10 cellular contexts compared by ENCODE assay signal in the genomic region with DNA sequence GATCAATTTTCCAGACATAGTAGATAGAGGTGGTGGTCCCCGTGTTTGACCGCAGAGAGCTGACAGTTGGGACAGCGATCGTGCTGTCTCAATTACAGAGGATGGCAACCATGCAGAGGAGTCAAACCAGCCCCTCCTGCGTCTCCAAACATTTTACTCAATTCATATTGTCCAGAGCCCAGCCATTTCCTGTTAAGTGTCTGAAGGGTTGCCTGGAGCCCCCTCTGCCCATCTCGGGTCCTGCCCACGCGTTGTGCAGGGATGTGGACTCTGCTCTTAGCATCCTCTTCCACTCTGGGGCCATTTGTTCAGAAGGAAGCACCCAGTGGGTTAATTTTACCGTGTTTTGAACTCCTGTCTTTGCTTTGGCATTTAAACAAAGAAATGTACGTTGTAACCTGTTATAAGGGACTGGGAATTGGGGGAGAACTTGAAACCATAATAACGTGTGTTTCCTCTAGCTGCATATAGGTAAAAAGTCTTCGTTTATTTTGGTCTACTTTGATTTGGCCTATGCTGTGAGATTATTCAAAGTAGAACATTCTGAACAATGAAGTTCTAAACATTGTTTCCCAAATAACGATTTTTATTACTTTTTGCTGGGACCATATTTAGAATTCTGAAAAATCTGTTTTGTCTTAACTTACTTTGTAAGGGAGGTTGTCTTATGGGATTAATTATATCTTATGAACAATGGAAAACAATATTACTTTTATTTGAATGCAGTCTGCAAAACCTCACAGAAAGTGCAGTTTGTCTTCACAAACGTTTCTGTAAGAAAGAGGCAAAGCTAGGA. TPM values are rescaled to one million over a fixed set of nuclear protein-coding genes. Genes with fewer than 3 reads are reported as not detected.
A peak's percentile ranks its signal among the peaks of the same experiment; 100 is the strongest.
DNase-seq lines count a peak whose midpoint lies in the region; ATAC-seq and TF ChIP-seq lines count a peak whose summit lies in the region.
"Had no signal": no experiment of that assay in that cellular context is flagged by ENCODE, and none has a peak within 500 bp of the region (broad histone marks: within the 10 kb centered on the region; RNA-seq: fewer than 3 reads in every experiment).

No MANE protein-coding gene starts in this region.

- H4K12ac ChIP-seq in trophoblast cell (ENCODE audit: low read depth, low read length) = no peak overlapping the region

- no peak overlapping the region for H2AK5ac ChIP-seq in trophoblast cell (ENCODE audit: low read length)

- H3K36me3 ChIP-seq in Caco-2 (ENCODE audit: control insufficient read depth, insufficient read depth, low read length) (no peaks in the 10 kb centered on the region), SK-N-MC (ENCODE audit: insufficient read depth, low read length) (no peaks in the 10 kb centered on the region), heart right ventricle (no peaks in the 10 kb centered on the region), trophoblast cell (ENCODE audit: control insufficient read depth in 1 of 2, insufficient read depth in 2 of 2, low read length in 2 of 2) (no peaks in the 10 kb centered on the region)

- H3K27ac Mint-ChIP-seq in Caco-2 (ENCODE audit: unreplicated experiment) = no peak overlapping the region
- no peak overlapping the region for H3K27ac Mint-ChIP-seq in activated CD8-positive, alpha-beta memory T cell treated with anti-CD3 and anti-CD28 coated beads, Interleukin-2, amount 10 ng/mL, durations not matched to agents 7 days and 5 days

- no TSS peak for BruUV-seq in Caco-2 (replicated peaks; lab: Mats Ljungman, UMichigan)

- ATAC-seq in heart right ventricle = peak in 6 of 8 donors; percentile 14 to 32 (median 26)
- ATAC-seq in activated CD8-positive, alpha-beta memory T cell treated with anti-CD3 and anti-CD28 coated beads, Interleukin-2, amount 10 ng/mL, durations not matched to agents 7 days and 5 days = no peak

- H3K36me3 Mint-ChIP-seq in Caco-2 (ENCODE audit: insufficient read depth, unreplicated experiment) = no peaks in the 10 kb centered on the region
- H3K36me3 Mint-ChIP-seq in activated CD8-positive, alpha-beta memory T cell treated with anti-CD3 and anti-CD28 coated beads, Interleukin-2, amount 10 ng/mL, durations not matched to agents 7 days and 5 days = no peaks in the 10 kb centered on the region

- H3K4me3 ChIP-seq in Caco-2 (ENCODE audit: low read depth, low read length) = no peak overlapping the region
- peak overlapping the region; percentile 90 for H3K4me3 ChIP-seq in SK-N-MC
- H3K4me3 ChIP-seq in heart right ventricle = peak overlapping the region; percentile 48 to 67 (median 60)
- no peak overlapping the region for H3K4me3 ChIP-seq in trophoblast cell (ENCODE audit: low read depth, low read length)

- H4K8ac ChIP-seq in trophoblast cell (ENCODE audit: low read depth, low read length) = no peak overlapping the region

- DNase-seq in Caco-2 (no peak), SK-N-MC (ENCODE audit: low read depth, low spot score) (no peak), heart right ventricle (no peak), trophoblast cell (no peak), NCI-H146 treated with DMSO at 0.1 percent for 48 hours (lab: John Stamatoyannopoulos, UW; ENCODE audit: unreplicated experiment) (no peak), SKM-1 treated with dmso at 0.1 percent for 144 hours (lab: John Stamatoyannopoulos, UW; ENCODE audit: unreplicated experiment) (no peak), HuH-7 (ENCODE audit: low spot score) (no peak)
- no peak for DNase-seq in activated CD8-positive, alpha-beta memory T cell treated with anti-CD3 and anti-CD28 coated beads, Interleukin-2, amount 10 ng/mL, durations not matched to agents 7 days and 5 days
- DNase-seq: Karpas-422, SIG-M5 had no signal

- H2BK12ac ChIP-seq in trophoblast cell (ENCODE audit: low read length) = no peak overlapping the region

- no peaks in the 10 kb centered on the region for H3K4me1 ChIP-seq in Caco-2
- H3K4me1 ChIP-seq in heart right ventricle = peaks cover 0 to 25% (median 17%) of the 10 kb centered on the region in 9 donors
- H3K4me1 ChIP-seq in trophoblast cell (ENCODE audit: control insufficient read depth in 1 of 2, insufficient read depth in 2 of 2, low read length in 2 of 2) = peaks cover 7 to 10% of the 10 kb centered on the region in 2 experiments

- TF ChIP-seq CTCF in Caco-2 (IDR thresholded peaks at IDR 0.05; ENCODE audit: insufficient read depth in 1 of 2, low read depth in 1 of 2, low read length in 1 of 2, severe bottlenecking in 1 of 2, unreplicated experiment in 1 of 2) (no peak), heart right ventricle (IDR thresholded peaks at IDR 0.05) (no peak)

- H3K79me1 ChIP-seq in trophoblast cell (ENCODE audit: low read length) = no peaks in the 10 kb centered on the region

- H3K9me3 ChIP-seq in Caco-2 = no peaks in the 10 kb centered on the region
- no peaks in the 10 kb centered on the region for H3K9me3 ChIP-seq in SK-N-MC (ENCODE audit: low read depth, low read length)
- H3K9me3 ChIP-seq in heart right ventricle = no peaks in the 10 kb centered on the region
- no peaks in the 10 kb centered on the region for H3K9me3 ChIP-seq in trophoblast cell (ENCODE audit: insufficient read depth, low read depth, low read length)

- no peak overlapping the region for H3K27ac ChIP-seq in SK-N-MC
- peak overlapping the region; percentile 28 to 78 (median 70) for H3K27ac ChIP-seq in heart right ventricle
- no peak overlapping the region for H3K27ac ChIP-seq in trophoblast cell (ENCODE audit: low read depth, low read length)

- peak overlapping the region; percentile 97 for H3K4me2 ChIP-seq in trophoblast cell (ENCODE audit: low read length)

- no peaks in the 10 kb centered on the region for H3K9me3 Mint-ChIP-seq in Caco-2 (ENCODE audit: unreplicated experiment)
- H3K9me3 Mint-ChIP-seq in activated CD8-positive, alpha-beta memory T cell treated with anti-CD3 and anti-CD28 coated beads, Interleukin-2, amount 10 ng/mL, durations not matched to agents 7 days and 5 days (ENCODE audit: low read depth) = no peaks in the 10 kb centered on the region

- H2BK5ac ChIP-seq in trophoblast cell (ENCODE audit: low read depth, low read length, poor library complexity) = no peak overlapping the region

- H3K27me3 ChIP-seq in Caco-2 (replicated peaks; ENCODE audit: control insufficient read depth, insufficient read depth, low read length) = no peaks in the 10 kb centered on the region; the same call in none of the 2 replicates
- H3K27me3 ChIP-seq in heart right ventricle = peaks cover 0 to 89% (median 58%) of the 10 kb centered on the region in 7 donors
- H3K27me3 ChIP-seq in trophoblast cell (ENCODE audit: insufficient read depth, low read length) = peaks cover 46% of the 10 kb centered on the region

- H3K4me3 Mint-ChIP-seq in Caco-2 (ENCODE audit: unreplicated experiment) = peak overlapping the region; percentile 67
- H3K4me3 Mint-ChIP-seq in activated CD8-positive, alpha-beta memory T cell treated with anti-CD3 and anti-CD28 coated beads, Interleukin-2, amount 10 ng/mL, durations not matched to agents 7 days and 5 days = no peak overlapping the region

- no peak overlapping the region for H3K23ac ChIP-seq in trophoblast cell (ENCODE audit: low read length)

- H3K14ac ChIP-seq in trophoblast cell (ENCODE audit: low read length) = no peak overlapping the region

- H3K4ac ChIP-seq in trophoblast cell (ENCODE audit: low read depth, low read length) = no peak overlapping the region

- H2BK120ac ChIP-seq in trophoblast cell (ENCODE audit: insufficient read depth, low read length, poor library complexity) = no peak overlapping the region

- peak overlapping the region; percentile 66 for H3K9ac ChIP-seq in SK-N-MC (ENCODE audit: insufficient read length)
- H3K9ac ChIP-seq in trophoblast cell (ENCODE audit: low read length) = no peak overlapping the region

- peaks cover 6% of the 10 kb centered on the region for H3K4me1 Mint-ChIP-seq in Caco-2 (ENCODE audit: low read depth, unreplicated experiment)
- no peaks in the 10 kb centered on the region for H3K4me1 Mint-ChIP-seq in activated CD8-positive, alpha-beta memory T cell treated with anti-CD3 and anti-CD28 coated beads, Interleukin-2, amount 10 ng/mL, durations not matched to agents 7 days and 5 days

- 14% methylated on average over 14 of the region's 14 CpGs for WGBS in heart right ventricle, 2 donors
- no CpG with 5 or more reads among the region's 14 CpGs for WGBS in trophoblast cell (ENCODE audit: extremely low coverage, insufficient coverage, insufficient read length)

- POLR2A ChIA-PET in Caco-2 (lab: Charles Lee) = no interaction called here

- CTCF ChIA-PET in Caco-2 (lab: Charles Lee) = interaction anchor here (1.9 kb wide), 1 partner anchor 10 kb away, joined by 6 read pairs; no protein-coding TSS in a partner anchor
- CTCF ChIA-PET in activated CD8-positive, alpha-beta memory T cell treated with anti-CD3 and anti-CD28 coated beads, Interleukin-2, amount 10 ng/mL, durations not matched to agents 7 days and 5 days (lab: Charles Lee) = no interaction called here

- no peak overlapping the region for H2AFZ ChIP-seq in trophoblast cell (ENCODE audit: insufficient read depth, low read length, poor library complexity)

- no peak overlapping the region for H3K18ac ChIP-seq in trophoblast cell (ENCODE audit: low read length)

- no peak overlapping the region for H4K91ac ChIP-seq in trophoblast cell (ENCODE audit: low read depth, low read length)

- H3K79me2 ChIP-seq in trophoblast cell (ENCODE audit: control insufficient read depth, insufficient read depth, low read length, poor library complexity) = no peaks in the 10 kb centered on the region

- H3K27me3 Mint-ChIP-seq in Caco-2 (ENCODE audit: insufficient read depth, unreplicated experiment) = peaks cover 45% of the 10 kb centered on the region
- peaks cover 70% of the 10 kb centered on the region for H3K27me3 Mint-ChIP-seq in activated CD8-positive, alpha-beta memory T cell treated with anti-CD3 and anti-CD28 coated beads, Interleukin-2, amount 10 ng/mL, durations not matched to agents 7 days and 5 days

- intact Hi-C loops in Caco-2 (cut with micrococcal nuclease; ENCODE audit: unreplicated experiment) (no loop called here), heart right ventricle (cut with DNase I) (no loop called here)

RNA-seq across cellular contexts. Expression of a gene that starts 0.9 kb away (rescaled TPM):
- not detected in 2 replicates for total RNA-seq in Caco-2 (2022)
- total RNA-seq in heart right ventricle = 10 to 100 TPM in 3 of 10 donors, 1 to 10 TPM in 7; 3.4 to 15.3 (median 7.3) TPM
- 10 to 100 TPM in 1 of 2 donors, 1 to 10 TPM in 1; 7.3 to 14.8 TPM for polyA plus RNA-seq in heart right ventricle
- 0.18 and 0.24 TPM in 2 replicates for polyA plus RNA-seq in trophoblast cell (2013)
- total RNA-seq in activated CD8-positive, alpha-beta memory T cell treated with anti-CD3 and anti-CD28 coated beads, Interleukin-2, amount 10 ng/mL, durations not matched to agents 7 days and 5 days = not detected

Comparison
In these comparisons a context has a peak if more than half of its experiments do, and no peak if none do; other contexts are left out.
1. H3K4me3 ChIP-seq: peak in SK-N-MC (single experiment) and heart right ventricle (10 of 10); none in Caco-2 (single experiment) and trophoblast cell (single experiment).
2. H3K27ac ChIP-seq: peak in heart right ventricle (10 of 10); none in SK-N-MC (single experiment) and trophoblast cell (single experiment).